Comparison of ENCODE assay signal across 1 cellular context in genomic region chr17:35116845-35117244, GRCh38.
TF ChIP-seq lines count a peak whose summit lies in the region.

No MANE protein-coding gene starts in this region.

TF ChIP-seq in IMR-90, 13 proteins besides CTCF, POLR2A, EP300 and RAD21:
- TF ChIP-seq MAZ (IDR thresholded peaks at IDR 0.05; ENCODE audit: borderline replicate concordance, low read depth, low read length) (no peak), BHLHE40 (IDR thresholded peaks at IDR 0.05; ENCODE audit: low read depth, low read length) (no peak)
TF ChIP-seq in IMR-90: peak in this region for 0.
